In genomic region chr5:55691265-55692105, GRCh38 we compare ENCODE assay signal across 8 cellular contexts. TPM values are rescaled to one million over a fixed set of nuclear protein-coding genes. Genes with fewer than 3 reads are reported as not detected.
DNase-seq lines count a peak whose midpoint lies in the region; ATAC-seq and TF ChIP-seq lines count a peak whose summit lies in the region.

No MANE protein-coding gene starts in this region.

- no peaks in the 10 kb centered on the region for H3K9me3 ChIP-seq in effector memory CD4-positive, alpha-beta T cell (ENCODE audit: control insufficient read depth, low read length)

- H3K27ac ChIP-seq in effector memory CD4-positive, alpha-beta T cell (ENCODE audit: insufficient read depth, low read length, poor library complexity, severe bottlenecking): no peak overlapping the region

- DNase-seq in COLO829 (ENCODE audit: low spot score) (peak; percentile 11), HuH-7.5 (ENCODE audit: low spot score) (peak; percentile 26), RKO (ENCODE audit: low spot score) (peak; percentile 68), endothelial cell (ENCODE audit: low spot score) (no peak), myocyte (ENCODE audit: low read depth) (peak; percentile 70)
- DNase-seq in effector memory CD4-positive, alpha-beta T cell: no peak
- no peak for DNase-seq in stimulated activated CD4-positive, alpha-beta T cell treated with anti-CD3 and anti-CD28 coated beads, Interleukin-4, amount 100 ng/mL, for 1 hour

- H3K36me3 ChIP-seq in effector memory CD4-positive, alpha-beta T cell (ENCODE audit: control insufficient read depth, insufficient read depth, low read length): no peaks in the 10 kb centered on the region

- H3K9me3 Mint-ChIP-seq in endothelial cell (ENCODE audit: unreplicated experiment): no peaks in the 10 kb centered on the region

- H3K4me3 Mint-ChIP-seq in endothelial cell (ENCODE audit: unreplicated experiment): no peak overlapping the region

- peaks cover 4% of the 10 kb centered on the region for H3K36me3 Mint-ChIP-seq in endothelial cell (ENCODE audit: low read depth, unreplicated experiment)

- no peaks in the 10 kb centered on the region for H3K4me1 ChIP-seq in effector memory CD4-positive, alpha-beta T cell (ENCODE audit: control insufficient read depth, insufficient read depth, low read length, poor library complexity, severe bottlenecking)

- ATAC-seq in HG03039 (IDR thresholded peaks at IDR 0.05; ENCODE audit: unreplicated experiment): no peak

- no peak overlapping the region for H3K27ac Mint-ChIP-seq in endothelial cell (ENCODE audit: unreplicated experiment)

- peak; percentile 88 for TF ChIP-seq CTCF in endothelial cell (IDR thresholded peaks at IDR 0.05; ENCODE audit: unreplicated experiment)

- peaks cover 2% of the 10 kb centered on the region for H3K4me1 Mint-ChIP-seq in endothelial cell (ENCODE audit: unreplicated experiment)

- peaks cover 1% of the 10 kb centered on the region for H3K27me3 Mint-ChIP-seq in endothelial cell (ENCODE audit: unreplicated experiment)

- H3K27me3 ChIP-seq in effector memory CD4-positive, alpha-beta T cell (replicated peaks; ENCODE audit: control insufficient read depth, insufficient read depth, low read length, poor library complexity, severe bottlenecking): no peaks in the 10 kb centered on the region

- H3K4me3 ChIP-seq in effector memory CD4-positive, alpha-beta T cell (ENCODE audit: insufficient read depth, low read depth, low read length, poor library complexity, severe bottlenecking): no peak overlapping the region

RNA-seq across cellular contexts. Expression of gene SLC38A9, which starts 20.6 kb away (rescaled TPM):
- total RNA-seq in endothelial cell (ENCODE audit: unreplicated experiment) (45.5 TPM), myocyte (14.7 and 15.2 TPM in 2 replicates)
- 10.0 TPM for polyA plus RNA-seq in myocyte (2012)

RNA-seq across cellular contexts. Expression of gene DDX4, which starts 46.4 kb away (rescaled TPM):
- total RNA-seq in endothelial cell (ENCODE audit: unreplicated experiment): not detected
- not detected in 2 replicates for total RNA-seq in myocyte
- not detected for polyA plus RNA-seq in myocyte (2012)

Comparison
In these comparisons a context has a peak if more than half of its experiments do, and no peak if none do; other contexts are left out.
1. DNase-seq: peak in COLO829 (single experiment), HuH-7.5 (single experiment), RKO (single experiment) and myocyte (single experiment); none in endothelial cell (single experiment), effector memory CD4-positive, alpha-beta T cell (0 of 3) and stimulated activated CD4-positive, alpha-beta T cell treated with anti-CD3 and anti-CD28 coated beads, Interleukin-4, amount 100 ng/mL, for 1 hour (single experiment).